9 cellular contexts compared by ENCODE assay signal in genomic region chr4:98728433-98728832, GRCh38.
DNase-seq lines count a peak whose midpoint lies in the region; ATAC-seq, FAIRE-seq and TF ChIP-seq lines count a peak whose summit lies in the region.
"Had no signal": no experiment of that assay in that cellular context is flagged by ENCODE, and none has a peak within 500 bp of the region (broad histone marks: within the 10 kb centered on the region; RNA-seq: fewer than 3 reads in every experiment).

No MANE protein-coding gene starts in this region.

- no peak for TF ChIP-seq CTCF in astrocyte (IDR thresholded peaks at IDR 0.05; ENCODE audit: insufficient read depth, low read depth, low read length)
- no peak for TF ChIP-seq CTCF in lung (IDR thresholded peaks at IDR 0.05; ENCODE audit: control extremely low read depth, extremely low read depth)

- H3K79me2 ChIP-seq in astrocyte (ENCODE audit: insufficient read depth, low read length), result no peaks in the 10 kb centered on the region

- 11 to 21% methylated on average over 4 of the region's 4 CpGs for WGBS in lung, 2 donors

- CTCF ChIA-PET in CD4-positive, alpha-beta memory T cell (lab: Charles Lee; ENCODE audit: partially characterized antibody), result interaction anchor here (1.0 to 1.4 kb wide), 2 partner anchors 13 to 41 kb away, joined by 3 read pairs; no protein-coding TSS in a partner anchor

- no peaks in the 10 kb centered on the region for H3K27me3 Mint-ChIP-seq in CD4-positive, alpha-beta memory T cell
- no peaks in the 10 kb centered on the region for H3K27me3 Mint-ChIP-seq in astrocyte (ENCODE audit: low read depth, unreplicated experiment)

- FAIRE-seq in HTR-8/SVneo (lab: Jason Lieb, UNC) (no peak), astrocyte (lab: Jason Lieb, UNC) (no peak)
- FAIRE-seq: pancreas had no signal

- H3K27ac ChIP-seq in CD4-positive, alpha-beta memory T cell (ENCODE audit: low read depth, low read length), result no peak overlapping the region
- H3K27ac ChIP-seq in astrocyte (ENCODE audit: low read depth, low read length) (no peak overlapping the region), lung (ENCODE audit: low read depth in 1 of 2, low read length in 1 of 2) (no peak overlapping the region)
- H3K27ac ChIP-seq: pancreas had no signal

- H3K27ac Mint-ChIP-seq in CD4-positive, alpha-beta memory T cell, result peak overlapping the region in 4 of 7 donors; percentile 15 to 60 (median 29)
- no peak overlapping the region for H3K27ac Mint-ChIP-seq in astrocyte (ENCODE audit: unreplicated experiment)

- peaks cover 0 to 21% (median 13%) of the 10 kb centered on the region in 8 donors for H3K9me3 Mint-ChIP-seq in CD4-positive, alpha-beta memory T cell
- H3K9me3 Mint-ChIP-seq in astrocyte (ENCODE audit: unreplicated experiment), result peaks cover 18% of the 10 kb centered on the region

- H3K9ac ChIP-seq in astrocyte (ENCODE audit: low read length), result no peak overlapping the region

- H4K20me1 ChIP-seq in astrocyte (ENCODE audit: insufficient read depth, low read length), result no peaks in the 10 kb centered on the region

- peak overlapping the region; percentile 74 for H3K4me2 ChIP-seq in astrocyte (ENCODE audit: low read length)

- DNase-seq in CD4-positive, alpha-beta memory T cell, result no peak
- DNase-seq in HTR-8/SVneo (ENCODE audit: insufficient read length, low spot score) (peak; percentile 45), astrocyte (ENCODE audit: low read depth) (peak; percentile 78), lung (ENCODE audit: low spot score) (no peak), OCI-M2 (lab: John Stamatoyannopoulos, UW; ENCODE audit: unreplicated experiment) (no peak), NCI-H1417 treated with DMSO at 0.1 percent for 48 hours (lab: John Stamatoyannopoulos, UW) (no peak)
- DNase-seq: pancreas had no signal

- intact Hi-C loops in CD4-positive, alpha-beta memory T cell (cut with micrococcal nuclease), result no loop called here

- H3K9me3 ChIP-seq in CD4-positive, alpha-beta memory T cell (ENCODE audit: control insufficient read depth in 1 of 2, low read length in 2 of 2), result no peaks in the 10 kb centered on the region
- H3K9me3 ChIP-seq in astrocyte (ENCODE audit: insufficient read depth, low read depth, low read length), result no peaks in the 10 kb centered on the region
- no peaks in the 10 kb centered on the region for H3K9me3 ChIP-seq in lung (ENCODE audit: control insufficient read depth in 2 of 2, insufficient read depth in 1 of 2, low read length in 1 of 2)
- H3K9me3 ChIP-seq: pancreas had no signal

- peaks cover 3 to 6% of the 10 kb centered on the region in 2 donors for H3K36me3 Mint-ChIP-seq in CD4-positive, alpha-beta memory T cell
- no peaks in the 10 kb centered on the region for H3K36me3 Mint-ChIP-seq in astrocyte (ENCODE audit: low read depth, unreplicated experiment)

- H3K36me3 ChIP-seq in CD4-positive, alpha-beta memory T cell (ENCODE audit: insufficient read depth, low read length), result no peaks in the 10 kb centered on the region
- H3K36me3 ChIP-seq in astrocyte (ENCODE audit: insufficient read depth, low read length), result no peaks in the 10 kb centered on the region
- H3K36me3 ChIP-seq in lung (ENCODE audit: control insufficient read depth in 2 of 2, insufficient read depth in 2 of 2, low read length in 2 of 2), result no peaks in the 10 kb centered on the region
- H3K36me3 ChIP-seq: pancreas had no signal

- peak overlapping the region in 1 of 8 donors; percentile 14 for H3K4me3 Mint-ChIP-seq in CD4-positive, alpha-beta memory T cell
- H3K4me3 Mint-ChIP-seq in astrocyte (ENCODE audit: unreplicated experiment), result peak overlapping the region; percentile 3

- H3K4me1 Mint-ChIP-seq in CD4-positive, alpha-beta memory T cell, result peaks cover 5 to 7% (median 6%) of the 10 kb centered on the region in 4 donors
- peaks cover 8% of the 10 kb centered on the region for H3K4me1 Mint-ChIP-seq in astrocyte (ENCODE audit: low read depth, unreplicated experiment)

- POLR2A ChIA-PET in CD4-positive, alpha-beta memory T cell (lab: Charles Lee; ENCODE audit: partially characterized antibody), result no interaction called here

- H3K27me3 ChIP-seq in CD4-positive, alpha-beta memory T cell (ENCODE audit: insufficient read depth, low read length), result no peaks in the 10 kb centered on the region
- no peaks in the 10 kb centered on the region for H3K27me3 ChIP-seq in astrocyte (ENCODE audit: insufficient read depth, low read length)
- no peaks in the 10 kb centered on the region for H3K27me3 ChIP-seq in lung (ENCODE audit: control insufficient read depth, insufficient read depth)
- H3K27me3 ChIP-seq: pancreas had no signal

- H2AFZ ChIP-seq in astrocyte (ENCODE audit: low read depth, low read length), result peak overlapping the region; percentile 72

- no peak overlapping the region for H3K4me3 ChIP-seq in CD4-positive, alpha-beta memory T cell (ENCODE audit: low read length in 2 of 2)
- H3K4me3 ChIP-seq in astrocyte (ENCODE audit: insufficient read depth, low read depth, low read length) (no peak overlapping the region), lung (no peak overlapping the region)
- H3K4me3 ChIP-seq: pancreas had no signal

- ATAC-seq in lung (ENCODE audit: insufficient read depth, low FRiP score) (peak; percentile 11), GM19455 (IDR thresholded peaks at IDR 0.05; ENCODE audit: unreplicated experiment) (no peak), HG03378 (IDR thresholded peaks at IDR 0.05; ENCODE audit: unreplicated experiment) (no peak)
- ATAC-seq: pancreas had no signal

- peaks cover 6% of the 10 kb centered on the region for H3K4me1 ChIP-seq in CD4-positive, alpha-beta memory T cell (ENCODE audit: insufficient read depth, low read length)
- H3K4me1 ChIP-seq in astrocyte (ENCODE audit: insufficient read depth, low read length) (peaks cover 10% of the 10 kb centered on the region), lung (ENCODE audit: control insufficient read depth in 2 of 2, insufficient read depth in 2 of 2, low read length in 2 of 2) (no peaks in the 10 kb centered on the region)
- H3K4me1 ChIP-seq: pancreas had no signal

Comparison
In these comparisons a context has a peak if more than half of its experiments do, and no peak if none do; other contexts are left out.
1. DNase-seq: peak in HTR-8/SVneo (single experiment) and astrocyte (single experiment); none in CD4-positive, alpha-beta memory T cell (0 of 5), lung (single experiment), OCI-M2 (single experiment) and NCI-H1417 treated with DMSO at 0.1 percent for 48 hours (single experiment).